Comparison of ENCODE assay signal across 8 cellular contexts in genomic region chr18:54222922-54223567, GRCh38. TPM values are rescaled to one million over a fixed set of nuclear protein-coding genes. Genes with fewer than 3 reads are reported as not detected.
DNase-seq lines count a peak whose midpoint lies in the region; ATAC-seq, FAIRE-seq and TF ChIP-seq lines count a peak whose summit lies in the region.

No MANE protein-coding gene starts in this region.

- peaks cover 2% of the 10 kb centered on the region for H3K36me3 ChIP-seq in skeletal muscle satellite cell (ENCODE audit: insufficient read depth, low read length)

- peak overlapping the region; percentile 81 for H3K9ac ChIP-seq in skeletal muscle satellite cell (ENCODE audit: low read depth, low read length)

- TF ChIP-seq CTCF in fibroblast of mammary gland (conservative IDR thresholded peaks at IDR 0.05; ENCODE audit: control insufficient read depth, insufficient read depth, low read depth, low read length): no peak

- H3K9me3 ChIP-seq in skeletal muscle satellite cell (replicated peaks; ENCODE audit: low read length): no peaks in the 10 kb centered on the region

- ATAC-seq in GM21619 (IDR thresholded peaks at IDR 0.05; ENCODE audit: unreplicated experiment) (peak; percentile 40), GM19328 (IDR thresholded peaks at IDR 0.05; ENCODE audit: unreplicated experiment) (no peak)

- FAIRE-seq in GM12891 (lab: Jason Lieb, UNC): peak; percentile 91

- H3K4me2 ChIP-seq in skeletal muscle satellite cell (ENCODE audit: low read length): peak overlapping the region; percentile 77

- DNase-seq in GM12891 (ENCODE audit: insufficient read length, low spot score) (no peak), fibroblast of mammary gland (ENCODE audit: low read depth) (no peak), amniotic stem cell (lab: John Stamatoyannopoulos, UW) (no peak)
- DNase-seq in Jurkat, Clone E6-1 (ENCODE audit: low read depth, low spot score): peak; percentile 68
- DNase-seq in activated CD4-positive, alpha-beta T cell treated with anti-CD3 and anti-CD28 coated beads, Interleukin-2, amount 50 U/mL, for 48 hours: peak; percentile 22 to 36

- no peaks in the 10 kb centered on the region for H3K27me3 ChIP-seq in skeletal muscle satellite cell (ENCODE audit: control insufficient read depth, insufficient read depth, low read length)

- H3K4me3 ChIP-seq in Jurkat, Clone E6-1 (ENCODE audit: low read length): peak overlapping the region; percentile 59
- H3K4me3 ChIP-seq in fibroblast of mammary gland (ENCODE audit: control insufficient read depth, low read depth, low read length): peak overlapping the region; percentile 75
- peak overlapping the region; percentile 89 for H3K4me3 ChIP-seq in skeletal muscle satellite cell (ENCODE audit: low read length)

- no peak for TF ChIP-seq POLR2A in GM12891 (IDR thresholded peaks at IDR 0.05; ENCODE audit: low read depth, low read length)

- H3K4me1 ChIP-seq in skeletal muscle satellite cell (ENCODE audit: control insufficient read depth, insufficient read depth, low read length): peaks cover 10% of the 10 kb centered on the region

TF ChIP-seq in GM12891, 5 proteins besides CTCF, POLR2A, EP300 and RAD21:
- no peak for TF ChIP-seq PAX5 (IDR thresholded peaks at IDR 0.05; ENCODE audit: insufficient read depth, low read length, severe bottlenecking)
- TF ChIP-seq TAF1 (IDR thresholded peaks at IDR 0.05; ENCODE audit: low read depth, low read length): no peak
- TF ChIP-seq SPI1 (IDR thresholded peaks at IDR 0.05; ENCODE audit: low read depth, low read length): no peak
- no peak for TF ChIP-seq POU2F2 (IDR thresholded peaks at IDR 0.05; ENCODE audit: low read depth, low read length)
- TF ChIP-seq POLR2AphosphoS5 (IDR thresholded peaks at IDR 0.05; ENCODE audit: low read depth, low read length): 0 out of 2 replicates have a peak, but pooled peaks have one; percentile 26
TF ChIP-seq in GM12891: peak in this region for 1.

RNA-seq across cellular contexts. Expression of gene MBD2, which starts 1.4 kb away (rescaled TPM):
- 46.0 TPM for polyA plus RNA-seq in GM12891 (2012; ENCODE audit: low read depth, missing spikeins)
- polyA plus RNA-seq in Jurkat, Clone E6-1 (2012; ENCODE audit: insufficient read depth, insufficient read length): 154 TPM
- 21.0 and 21.8 TPM in 2 replicates for total RNA-seq in skeletal muscle satellite cell (2012; rRNA removed)

RNA-seq across cellular contexts. Expression of gene POLI, which starts 46.3 kb away (rescaled TPM):
- 6.1 TPM for polyA plus RNA-seq in GM12891 (2012; ENCODE audit: low read depth, missing spikeins)
- polyA plus RNA-seq in Jurkat, Clone E6-1 (2012; ENCODE audit: insufficient read depth, insufficient read length): 12.3 TPM
- total RNA-seq in skeletal muscle satellite cell (2012; rRNA removed): 11.4 and 13.9 TPM in 2 replicates

Comparison
In these comparisons a context has a peak if more than half of its experiments do, and no peak if none do; other contexts are left out.
1. DNase-seq: peak in Jurkat, Clone E6-1 (single experiment) and activated CD4-positive, alpha-beta T cell treated with anti-CD3 and anti-CD28 coated beads, Interleukin-2, amount 50 U/mL, for 48 hours (2 of 2); none in GM12891 (single experiment), fibroblast of mammary gland (single experiment) and amniotic stem cell (single experiment).
2. Peak in every context shown above with its lines, with median percentiles within 50 percentile points of each other: H3K4me3 ChIP-seq.